In the genomic region with DNA sequence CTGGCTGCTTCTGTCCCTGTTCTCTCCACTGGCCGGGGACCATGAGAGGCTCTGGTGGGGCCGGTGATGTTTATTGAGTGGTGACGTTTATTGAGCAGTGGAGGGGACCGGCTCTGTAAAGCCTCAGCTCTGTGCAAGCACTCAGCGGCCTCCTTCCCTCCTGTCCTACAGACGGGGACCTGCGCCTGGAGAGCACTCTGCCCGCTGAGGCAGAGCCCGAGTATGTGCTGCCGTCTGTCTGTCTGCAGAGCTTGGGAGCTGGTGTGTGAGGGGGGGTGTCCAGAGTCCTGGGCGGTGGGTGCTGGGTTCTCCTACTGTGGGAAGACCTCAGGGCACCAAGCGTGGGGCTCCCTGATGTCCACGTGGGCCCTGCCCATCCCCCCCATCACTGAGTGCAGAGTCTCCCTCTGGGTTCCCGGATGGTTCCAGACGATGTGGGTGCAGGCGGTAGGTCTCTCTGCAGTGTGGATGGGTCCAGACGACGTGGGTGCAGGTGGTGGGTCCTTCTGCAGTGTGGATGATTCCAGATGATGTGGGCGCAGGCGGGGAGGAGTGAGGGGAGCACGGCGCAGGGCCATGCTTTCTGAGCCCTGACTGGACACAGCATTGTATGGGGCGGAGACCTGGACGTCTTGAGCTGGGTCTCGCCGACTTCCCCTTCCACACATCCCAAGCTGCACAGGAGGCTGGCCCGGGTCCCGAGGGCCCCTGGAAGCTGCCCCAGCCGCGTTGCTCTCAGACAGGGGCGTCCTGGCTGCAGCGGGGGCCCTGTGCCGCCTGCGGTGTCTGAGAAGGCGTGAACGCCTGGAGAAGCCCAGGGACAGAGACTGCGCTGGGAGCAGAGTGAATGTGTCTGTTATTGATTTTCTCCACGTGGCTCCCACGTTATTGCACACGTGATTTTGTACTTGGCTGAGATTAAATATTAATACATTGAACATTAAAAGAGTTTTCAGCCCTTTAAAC, we compare ENCODE assay signal across 1 cellular context.
TF ChIP-seq lines count a peak whose summit lies in the region.

No MANE protein-coding gene starts in this region.

TF ChIP-seq in SK-N-SH, 30 proteins besides CTCF, POLR2A, EP300 and RAD21:
- TF ChIP-seq, protein P1, sequence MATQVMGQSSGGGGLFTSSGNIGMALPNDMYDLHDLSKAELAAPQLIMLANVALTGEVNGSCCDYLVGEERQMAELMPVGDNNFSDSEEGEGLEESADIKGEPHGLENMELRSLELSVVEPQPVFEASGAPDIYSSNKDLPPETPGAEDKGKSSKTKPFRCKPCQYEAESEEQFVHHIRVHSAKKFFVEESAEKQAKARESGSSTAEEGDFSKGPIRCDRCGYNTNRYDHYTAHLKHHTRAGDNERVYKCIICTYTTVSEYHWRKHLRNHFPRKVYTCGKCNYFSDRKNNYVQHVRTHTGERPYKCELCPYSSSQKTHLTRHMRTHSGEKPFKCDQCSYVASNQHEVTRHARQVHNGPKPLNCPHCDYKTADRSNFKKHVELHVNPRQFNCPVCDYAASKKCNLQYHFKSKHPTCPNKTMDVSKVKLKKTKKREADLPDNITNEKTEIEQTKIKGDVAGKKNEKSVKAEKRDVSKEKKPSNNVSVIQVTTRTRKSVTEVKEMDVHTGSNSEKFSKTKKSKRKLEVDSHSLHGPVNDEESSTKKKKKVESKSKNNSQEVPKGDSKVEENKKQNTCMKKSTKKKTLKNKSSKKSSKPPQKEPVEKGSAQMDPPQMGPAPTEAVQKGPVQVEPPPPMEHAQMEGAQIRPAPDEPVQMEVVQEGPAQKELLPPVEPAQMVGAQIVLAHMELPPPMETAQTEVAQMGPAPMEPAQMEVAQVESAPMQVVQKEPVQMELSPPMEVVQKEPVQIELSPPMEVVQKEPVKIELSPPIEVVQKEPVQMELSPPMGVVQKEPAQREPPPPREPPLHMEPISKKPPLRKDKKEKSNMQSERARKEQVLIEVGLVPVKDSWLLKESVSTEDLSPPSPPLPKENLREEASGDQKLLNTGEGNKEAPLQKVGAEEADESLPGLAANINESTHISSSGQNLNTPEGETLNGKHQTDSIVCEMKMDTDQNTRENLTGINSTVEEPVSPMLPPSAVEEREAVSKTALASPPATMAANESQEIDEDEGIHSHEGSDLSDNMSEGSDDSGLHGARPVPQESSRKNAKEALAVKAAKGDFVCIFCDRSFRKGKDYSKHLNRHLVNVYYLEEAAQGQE (IDR thresholded peaks at IDR 0.05; ENCODE audit: low read depth, low read length) = no peak
- TF ChIP-seq, protein P2, sequence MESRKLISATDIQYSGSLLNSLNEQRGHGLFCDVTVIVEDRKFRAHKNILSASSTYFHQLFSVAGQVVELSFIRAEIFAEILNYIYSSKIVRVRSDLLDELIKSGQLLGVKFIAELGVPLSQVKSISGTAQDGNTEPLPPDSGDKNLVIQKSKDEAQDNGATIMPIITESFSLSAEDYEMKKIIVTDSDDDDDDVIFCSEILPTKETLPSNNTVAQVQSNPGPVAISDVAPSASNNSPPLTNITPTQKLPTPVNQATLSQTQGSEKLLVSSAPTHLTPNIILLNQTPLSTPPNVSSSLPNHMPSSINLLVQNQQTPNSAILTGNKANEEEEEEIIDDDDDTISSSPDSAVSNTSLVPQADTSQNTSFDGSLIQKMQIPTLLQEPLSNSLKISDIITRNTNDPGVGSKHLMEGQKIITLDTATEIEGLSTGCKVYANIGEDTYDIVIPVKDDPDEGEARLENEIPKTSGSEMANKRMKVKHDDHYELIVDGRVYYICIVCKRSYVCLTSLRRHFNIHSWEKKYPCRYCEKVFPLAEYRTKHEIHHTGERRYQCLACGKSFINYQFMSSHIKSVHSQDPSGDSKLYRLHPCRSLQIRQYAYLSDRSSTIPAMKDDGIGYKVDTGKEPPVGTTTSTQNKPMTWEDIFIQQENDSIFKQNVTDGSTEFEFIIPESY (IDR thresholded peaks at IDR 0.05; ENCODE audit: borderline replicate concordance, low read depth) = no peak
